Comparison of ENCODE assay signal across 1 cellular context in genomic region chr15:41331281-41331680, GRCh38.
TF ChIP-seq lines count a peak whose summit lies in the region.

No MANE protein-coding gene starts in this region.

TF ChIP-seq in GM23338, 12 proteins besides CTCF, POLR2A, EP300 and RAD21 (continued from another document):
- TF ChIP-seq ZNF462 (CRISPR knock-in tag; IDR thresholded peaks at IDR 0.05) = no peak
- no peak for TF ChIP-seq CREB1 (CRISPR knock-in tag; IDR thresholded peaks at IDR 0.05; ENCODE audit: low read depth)
TF ChIP-seq in GM23338: peak in this region for 0.
